Comparison of ENCODE assay signal across 8 cellular contexts in the genomic region with DNA sequence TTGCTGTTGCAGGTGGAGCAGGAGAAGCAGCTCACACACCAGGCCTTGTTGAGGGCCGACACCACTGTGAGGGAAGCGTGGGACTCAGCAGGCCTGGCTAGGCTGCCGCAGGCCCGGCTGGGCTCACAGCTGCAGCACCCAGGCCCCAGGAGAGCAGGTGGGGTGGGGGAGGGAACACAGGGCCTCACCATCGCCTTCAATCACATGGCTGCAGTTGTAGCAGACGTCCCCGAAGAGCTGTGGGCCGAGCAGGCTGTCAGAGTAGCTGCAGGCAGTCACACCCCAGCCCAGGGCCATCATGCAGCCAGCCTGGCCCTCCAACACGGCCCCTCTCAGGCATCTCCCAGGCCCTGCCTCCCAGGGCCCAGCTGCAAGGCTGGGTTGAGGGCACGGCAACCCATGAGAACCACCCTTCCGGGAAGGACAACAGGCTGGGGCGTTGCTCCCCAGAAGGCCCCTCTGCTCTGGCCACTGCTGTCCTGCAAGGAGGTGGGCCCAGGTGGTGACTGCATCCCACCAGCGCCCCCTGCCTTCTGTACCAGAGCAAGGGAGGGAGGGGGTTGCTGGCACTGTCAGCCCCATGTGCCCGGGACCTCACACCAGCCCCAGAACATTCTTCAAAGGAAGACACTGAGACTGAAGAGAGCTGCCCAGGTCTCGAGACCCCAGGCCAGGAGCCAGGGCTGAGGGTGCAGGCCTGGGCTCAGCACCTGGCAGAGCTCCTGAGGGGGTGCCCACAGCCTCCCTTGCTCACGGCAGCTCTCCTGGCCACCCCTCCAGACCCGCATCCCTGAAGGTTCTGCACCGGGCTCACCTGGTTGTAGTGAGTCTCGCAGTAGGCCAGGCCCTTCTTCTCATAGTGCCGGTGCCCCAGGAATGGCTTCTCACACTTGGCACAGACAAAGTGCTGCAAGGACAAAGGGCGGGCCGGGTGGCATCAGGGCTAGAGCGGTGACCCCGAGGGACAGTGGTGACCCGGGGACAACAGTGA. TPM values are rescaled to one million over a fixed set of nuclear protein-coding genes. Genes with fewer than 3 reads are reported as not detected.
DNase-seq lines count a peak whose midpoint lies in the region; ATAC-seq and TF ChIP-seq lines count a peak whose summit lies in the region.

No MANE protein-coding gene starts in this region.

- H3K9me3 ChIP-seq in body of pancreas, result no peaks in the 10 kb centered on the region

- no peak overlapping the region for H2AK5ac ChIP-seq in mesendoderm (ENCODE audit: low read length)

- H3K79me2 ChIP-seq in mesendoderm (ENCODE audit: control insufficient read depth, insufficient read depth, low read length), result no peaks in the 10 kb centered on the region

- H2BK5ac ChIP-seq in mesendoderm (ENCODE audit: low read length), result no peak overlapping the region

- no peak overlapping the region for H3K27ac ChIP-seq in mesendoderm (ENCODE audit: low read depth, low read length)
- no peak overlapping the region for H3K27ac ChIP-seq in body of pancreas

- H3K27me3 ChIP-seq in mesendoderm (ENCODE audit: insufficient read depth, low read length, poor library complexity) (no peaks in the 10 kb centered on the region), body of pancreas (no peaks in the 10 kb centered on the region)

- WGBS in mesendoderm (ENCODE audit: extremely low coverage, insufficient coverage, low lambda C conversion rate), result no CpG with 5 or more reads among the region's 25 CpGs
- 73 to 96% methylated on average over 5 to 23 of the region's 25 CpGs for WGBS in body of pancreas, 2 donors

- intact Hi-C loops in body of pancreas (cut with DNase I), result no loop called here

- H3K18ac ChIP-seq in mesendoderm (ENCODE audit: low read length), result no peak overlapping the region

- H3K36me3 ChIP-seq in mesendoderm (ENCODE audit: control insufficient read depth, insufficient read depth, low read length) (no peaks in the 10 kb centered on the region), body of pancreas (replicated peaks in 1 of 2; ENCODE audit: insufficient read depth in 1 of 2, low read depth in 2 of 2) (no peaks in the 10 kb centered on the region)

- peak overlapping the region; percentile 22 for H3K56ac ChIP-seq in mesendoderm (ENCODE audit: low read length)

- TF ChIP-seq POLR2A in GM18505 (IDR thresholded peaks at IDR 0.05; ENCODE audit: borderline replicate concordance, extremely low read depth, insufficient read depth, insufficient read length), result no peak
- TF ChIP-seq POLR2A in body of pancreas (IDR thresholded peaks at IDR 0.05), result no peak

- peak; percentile 16 for DNase-seq in activated effector memory CD4-positive, alpha-beta T cell treated with Interleukin-2 at 50 U/mL for 16 hours
- DNase-seq in mesendoderm (peak; percentile 41), body of pancreas (no peak), AG08396 (ENCODE audit: low spot score) (no peak)
- no peak for DNase-seq in NK-92 treated with Interleukin-12 subunit alpha and Interleukin-12 subunit beta, amount 100 ng/mL, for 24 hours (lab: John Stamatoyannopoulos, UW)

- peak; percentile 42 for ATAC-seq in GM18505 (IDR thresholded peaks at IDR 0.05; ENCODE audit: unreplicated experiment)
- ATAC-seq in HG03432 (IDR thresholded peaks at IDR 0.05; ENCODE audit: unreplicated experiment), result peak; percentile 68
- no peak for ATAC-seq in HG03045 (IDR thresholded peaks at IDR 0.05; ENCODE audit: unreplicated experiment)
- ATAC-seq in body of pancreas, result no peak

- H3K4me1 ChIP-seq in mesendoderm (ENCODE audit: control insufficient read depth, low read depth, low read length) (peaks cover 11% of the 10 kb centered on the region), body of pancreas (peaks cover 5% of the 10 kb centered on the region)

- no peaks in the 10 kb centered on the region for H3K79me1 ChIP-seq in mesendoderm (ENCODE audit: low read length)

- no peak overlapping the region for H4K8ac ChIP-seq in mesendoderm (ENCODE audit: low read depth, low read length)

- no peak for TF ChIP-seq CTCF in body of pancreas (IDR thresholded peaks at IDR 0.05)

- no peak overlapping the region for H2BK120ac ChIP-seq in mesendoderm (ENCODE audit: low read depth, low read length)

- no peak overlapping the region for H3K4ac ChIP-seq in mesendoderm (ENCODE audit: low read depth, low read length)

- H2BK15ac ChIP-seq in mesendoderm (replicated peaks; ENCODE audit: low read depth), result no peak overlapping the region

- no peak overlapping the region for H3K9ac ChIP-seq in mesendoderm (ENCODE audit: low read length)

- H4K5ac ChIP-seq in mesendoderm (ENCODE audit: low read length), result no peak overlapping the region

- no peak overlapping the region for H3K4me2 ChIP-seq in mesendoderm (ENCODE audit: low read length)

- no peak overlapping the region for H3K23ac ChIP-seq in mesendoderm (ENCODE audit: low read length)

- H3K4me3 ChIP-seq in mesendoderm (ENCODE audit: low read length) (no peak overlapping the region), body of pancreas (no peak overlapping the region)

RNA-seq across cellular contexts. Expression of a gene that starts 5.6 kb away (rescaled TPM):
- 0.03 TPM for polyA plus RNA-seq in mesendoderm (2013, experiment 1 of 2)
- 0.04 TPM for polyA plus RNA-seq in mesendoderm (2013, experiment 2 of 2)
- total RNA-seq in body of pancreas, result under 1 TPM in 1 of 2 donors, not detected in 1; 0.26 TPM

RNA-seq across cellular contexts. Expression of a gene that starts 35.0 kb away (rescaled TPM):
- polyA plus RNA-seq in mesendoderm (2013, experiment 1 of 2), result 5.0 TPM
- 5.2 TPM for polyA plus RNA-seq in mesendoderm (2013, experiment 2 of 2)
- 10 to 100 TPM in 1 of 2 donors, 1 to 10 TPM in 1; 9.6 to 21.4 TPM for total RNA-seq in body of pancreas

Comparison
In these comparisons a context has a peak if more than half of its experiments do, and no peak if none do; other contexts are left out.
1. ATAC-seq: peak in GM18505 (single experiment) and HG03432 (single experiment); none in HG03045 (single experiment) and body of pancreas (single experiment).
2. DNase-seq: peak in activated effector memory CD4-positive, alpha-beta T cell treated with Interleukin-2 at 50 U/mL for 16 hours (single experiment) and mesendoderm (single experiment); none in body of pancreas (0 of 4), NK-92 treated with Interleukin-12 subunit alpha and Interleukin-12 subunit beta, amount 100 ng/mL, for 24 hours (single experiment) and AG08396 (single experiment).